ENCODE assay signal across 24 cellular contexts in genomic region chr4:38150766-38151165, GRCh38.
DNase-seq lines count a peak whose midpoint lies in the region; TF ChIP-seq lines count a peak whose summit lies in the region.
"Had no signal": no experiment of that assay in that cellular context is flagged by ENCODE, and none has a peak within 500 bp of the region (broad histone marks: within the 10 kb centered on the region; RNA-seq: fewer than 3 reads in every experiment).

No MANE protein-coding gene starts in this region.

- peak overlapping the region; percentile 69 for H3K27ac ChIP-seq in subcutaneous abdominal adipose tissue (ENCODE audit: low read depth, low read length)
- H3K27ac ChIP-seq: cardiac muscle cell, epithelial cell of prostate, SK-N-MC, thoracic aorta had no signal

- DNase-seq in GM03348 (ENCODE audit: low spot score): peak; percentile 72
- peak; percentile 90 for DNase-seq in amniotic epithelial cell (ENCODE audit: low read depth)
- peak; percentile 78 for DNase-seq in fibroblast of villous mesenchyme (ENCODE audit: low read depth)
- no peak for DNase-seq in type B pancreatic cell (ENCODE audit: extremely low spot score, unreplicated experiment)
- DNase-seq in GM13976 (ENCODE audit: low spot score): no peak
- DNase-seq in kidney glomerular epithelial cell (lab: John Stamatoyannopoulos, UW): no peak
- DNase-seq: activated CD4-positive, CD25-positive, alpha-beta regulatory T cell treated with anti-CD3 and anti-CD28 coated beads, Interleukin-2, amount 50 U/mL, for 72 hours; activated CD8-positive, alpha-beta memory T cell treated with anti-CD3 and anti-CD28 coated beads for 24 hours; activated naive CD8-positive, alpha-beta T cell treated with anti-CD3 and anti-CD28 coated beads for 36 hours; dorsolateral prefrontal cortex; KG1; mucosa of descending colon; NCI-H1930; NCI-H446; occipital lobe; retina; T1000 had no signal

- no peaks in the 10 kb centered on the region for H3K9me3 ChIP-seq in subcutaneous abdominal adipose tissue (ENCODE audit: control insufficient read depth in 5 of 5, low read length in 5 of 5)
- H3K9me3 ChIP-seq: HAP-1, mucosa of descending colon, thoracic aorta had no signal

- no peak overlapping the region for H3K4me3 Mint-ChIP-seq in type B pancreatic cell
- H3K4me3 Mint-ChIP-seq: activated naive CD8-positive, alpha-beta T cell treated with anti-CD3 and anti-CD28 coated beads for 36 hours; activated T-helper 1 cell treated with anti-CD3 and anti-CD28 coated beads, Interleukin-12 subunit alpha, Interleukin-12 subunit beta, Interleukin-2, Interleukin-4 antibody, amounts not matched to agents 30 ng/mL and 10 ng/mL and 1 ng/mL, durations not matched to agents 14 hours and 24 hours and 36 hours had no signal

- no peaks in the 10 kb centered on the region for H3K27me3 ChIP-seq in subcutaneous abdominal adipose tissue (ENCODE audit: control insufficient read depth in 5 of 5, insufficient read depth in 4 of 5, low read length in 5 of 5)
- H3K27me3 ChIP-seq: cardiac muscle cell, dorsolateral prefrontal cortex had no signal

- TF ChIP-seq CTCF in fibroblast of villous mesenchyme (IDR thresholded peaks at IDR 0.05; ENCODE audit: insufficient read depth, low read depth, low read length) (no peak), type B pancreatic cell (conservative IDR thresholded peaks at IDR 0.05) (no peak), GM13976 (IDR thresholded peaks at IDR 0.05; ENCODE audit: borderline replicate concordance, control extremely low read depth, extremely low read depth, insufficient read depth, missing control alignments) (no peak)

- peaks cover 43% of the 10 kb centered on the region for H3K4me1 Mint-ChIP-seq in type B pancreatic cell (ENCODE audit: unreplicated experiment)

- no peaks in the 10 kb centered on the region for H3K36me3 ChIP-seq in subcutaneous abdominal adipose tissue (ENCODE audit: control insufficient read depth in 5 of 5, insufficient read depth in 5 of 5, low read length in 5 of 5)
- H3K36me3 ChIP-seq: cardiac muscle cell, HAP-1, thoracic aorta had no signal

- peaks cover 4 to 36% (median 28%) of the 10 kb centered on the region in 5 donors for H3K4me1 ChIP-seq in subcutaneous abdominal adipose tissue (ENCODE audit: control insufficient read depth in 5 of 5, insufficient read depth in 5 of 5, low read length in 5 of 5)
- H3K4me1 ChIP-seq: HAP-1 had no signal

- peaks cover 2% of the 10 kb centered on the region for H3K9me3 Mint-ChIP-seq in type B pancreatic cell
- H3K9me3 Mint-ChIP-seq: activated naive CD8-positive, alpha-beta T cell treated with anti-CD3 and anti-CD28 coated beads for 36 hours; activated T-helper 1 cell treated with anti-CD3 and anti-CD28 coated beads, Interleukin-12 subunit alpha, Interleukin-12 subunit beta, Interleukin-2, Interleukin-4 antibody, amounts not matched to agents 30 ng/mL and 10 ng/mL and 1 ng/mL, durations not matched to agents 14 hours and 24 hours and 36 hours had no signal

- H3K36me3 Mint-ChIP-seq in type B pancreatic cell: peaks cover 3% of the 10 kb centered on the region
- H3K36me3 Mint-ChIP-seq: activated naive CD8-positive, alpha-beta T cell treated with anti-CD3 and anti-CD28 coated beads for 36 hours had no signal

- H3K27me3 Mint-ChIP-seq in type B pancreatic cell: no peaks in the 10 kb centered on the region
- H3K27me3 Mint-ChIP-seq: activated naive CD8-positive, alpha-beta T cell treated with anti-CD3 and anti-CD28 coated beads for 36 hours had no signal

- H3K4me3 ChIP-seq in fibroblast of villous mesenchyme (ENCODE audit: low read depth, low read length) (no peak overlapping the region), subcutaneous abdominal adipose tissue (ENCODE audit: low read depth in 1 of 5, low read length in 5 of 5) (no peak overlapping the region)
- H3K4me3 ChIP-seq: cardiac muscle cell, dorsolateral prefrontal cortex, HAP-1, mucosa of descending colon, SK-N-MC, thoracic aorta had no signal

- H3K27ac Mint-ChIP-seq in type B pancreatic cell: no peak overlapping the region
- H3K27ac Mint-ChIP-seq: activated naive CD8-positive, alpha-beta T cell treated with anti-CD3 and anti-CD28 coated beads for 36 hours; activated T-helper 1 cell treated with anti-CD3 and anti-CD28 coated beads, Interleukin-12 subunit alpha, Interleukin-12 subunit beta, Interleukin-2, Interleukin-4 antibody, amounts not matched to agents 30 ng/mL and 10 ng/mL and 1 ng/mL, durations not matched to agents 14 hours and 24 hours and 36 hours had no signal

- in situ Hi-C loops in GM13976 (cut with MboI; ENCODE audit: low sequenced_read_pairs, unreplicated experiment): no loop called here

- no peak overlapping the region for H3K9ac ChIP-seq in subcutaneous abdominal adipose tissue (ENCODE audit: low read length in 5 of 5)

Comparison
In these comparisons a context has a peak if more than half of its experiments do, and no peak if none do; other contexts are left out.
1. DNase-seq: peak in GM03348 (single experiment), amniotic epithelial cell (single experiment) and fibroblast of villous mesenchyme (single experiment); none in type B pancreatic cell (single experiment), GM13976 (single experiment) and kidney glomerular epithelial cell (single experiment).